Comparison of ENCODE assay signal across 22 cellular contexts in the genomic region with DNA sequence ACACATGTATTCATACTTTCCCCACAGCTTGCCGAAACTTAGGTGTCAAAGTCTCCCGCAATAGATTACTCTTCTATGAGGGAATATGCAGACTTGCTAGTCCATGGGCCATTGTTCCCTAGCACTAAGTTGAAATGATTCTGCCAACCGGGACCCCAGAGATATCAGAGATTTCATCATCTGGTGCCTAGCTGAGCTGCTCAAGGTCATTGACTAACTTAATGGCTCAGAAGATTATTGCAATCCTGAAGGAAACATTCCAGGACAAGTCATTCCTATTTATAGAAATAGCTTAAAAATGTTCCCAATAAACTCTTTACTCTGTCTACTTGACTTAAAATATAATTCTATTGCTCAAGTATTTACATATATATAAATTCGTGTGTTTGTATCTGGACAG.
DNase-seq lines count a peak whose midpoint lies in the region; ATAC-seq and TF ChIP-seq lines count a peak whose summit lies in the region.
"Had no signal": no experiment of that assay in that cellular context is flagged by ENCODE, and none has a peak within 500 bp of the region (broad histone marks: within the 10 kb centered on the region; RNA-seq: fewer than 3 reads in every experiment).

No MANE protein-coding gene starts in this region.

- ATAC-seq in thoracic aorta (ENCODE audit: insufficient number of reproducible peaks, low FRiP score, low read depth), result peak; percentile 59
- ATAC-seq in GM21576 (IDR thresholded peaks at IDR 0.05; ENCODE audit: unreplicated experiment), result no peak
- ATAC-seq: effector memory CD8-positive, alpha-beta T cell; PC-3 had no signal

- peaks cover 10 to 21% of the 10 kb centered on the region in 2 donors for H3K4me1 ChIP-seq in thoracic aorta (ENCODE audit: control insufficient read depth in 1 of 2, low read depth in 2 of 2)
- H3K4me1 ChIP-seq: breast epithelium had no signal

- TF ChIP-seq CTCF in cardiac fibroblast (IDR thresholded peaks at IDR 0.05; ENCODE audit: low read depth, low read length) (no peak), thoracic aorta (IDR thresholded peaks at IDR 0.05) (no peak)

- H3K36me3 ChIP-seq in thoracic aorta, result no peaks in the 10 kb centered on the region
- H3K36me3 ChIP-seq: breast epithelium had no signal

- DNase-seq in HCEC 1CT (peak; percentile 72), cardiac fibroblast (ENCODE audit: low read depth in 2 of 2) (peak; percentile 39 to 54), iris pigment epithelial cell (ENCODE audit: low read depth) (peak; percentile 37), thoracic aorta (ENCODE audit: low spot score) (no peak), cerebellum (ENCODE audit: low spot score) (no peak)
- no peak for DNase-seq in stimulated activated CD8-positive, alpha-beta memory T cell treated with anti-CD3 and anti-CD28 coated beads, Interleukin-4, amount 100 ng/mL, for 48 hours
- DNase-seq in activated CD4-positive, alpha-beta T cell treated with anti-CD3 and anti-CD28 coated beads, Interleukin-2, amount 50 U/mL, for 48 hours, result no peak
- DNase-seq: activated CD4-positive, alpha-beta T cell treated with anti-CD3 and anti-CD28 coated beads, Interleukin-2, amount 10 ng/mL, durations not matched to agents 7 days and 5 days; activated naive CD4-positive, alpha-beta T cell treated with anti-CD3 and anti-CD28 coated beads, Interleukin-2, amount 50 U/mL, for 16 hours; activated T-cell treated with anti-CD3 and anti-CD28 coated beads, Interleukin-2, amount 50 U/mL, for 24 hours; DMS153; effector memory CD8-positive, alpha-beta T cell; NCI-H1048; NCI-H526 treated with DMSO at 0.1 percent for 48 hours; nephron progenitor cell; PC-3; right cardiac atrium; stimulated activated CD4-positive, alpha-beta T cell treated with anti-CD3 and anti-CD28 coated beads, Interleukin-2, amount 100 ng/mL, for 48 hours; testis had no signal

- H3K9me3 ChIP-seq in thoracic aorta, result no peaks in the 10 kb centered on the region
- H3K9me3 ChIP-seq: breast epithelium, testis had no signal

- peak overlapping the region in 1 of 2 donors; percentile 32 for H3K27ac ChIP-seq in thoracic aorta
- H3K27ac ChIP-seq: SK-N-MC had no signal

- H3K27me3 ChIP-seq in thoracic aorta (replicated peaks; ENCODE audit: insufficient read depth), result no peaks in the 10 kb centered on the region
- H3K27me3 ChIP-seq: breast epithelium, testis had no signal

- H3K4me3 ChIP-seq in cardiac fibroblast (replicated peaks in 1 of 2; ENCODE audit: low read depth in 2 of 2, low read length in 2 of 2), result no peak overlapping the region
- no peak overlapping the region for H3K4me3 ChIP-seq in thoracic aorta
- H3K4me3 ChIP-seq: breast epithelium, SK-N-MC, testis had no signal

Comparison
In these comparisons a context has a peak if more than half of its experiments do, and no peak if none do; other contexts are left out.
1. DNase-seq: peak in HCEC 1CT (single experiment), cardiac fibroblast (2 of 2) and iris pigment epithelial cell (single experiment); none in thoracic aorta (single experiment), cerebellum (single experiment), stimulated activated CD8-positive, alpha-beta memory T cell treated with anti-CD3 and anti-CD28 coated beads, Interleukin-4, amount 100 ng/mL, for 48 hours (single experiment) and activated CD4-positive, alpha-beta T cell treated with anti-CD3 and anti-CD28 coated beads, Interleukin-2, amount 50 U/mL, for 48 hours (0 of 2).